In genomic region chr20:63014287-63014686, GRCh38 we compare ENCODE assay signal across 24 cellular contexts. TPM values are rescaled to one million over a fixed set of nuclear protein-coding genes. Genes with fewer than 3 reads are reported as not detected.
"Had no signal": no experiment of that assay in that cellular context is flagged by ENCODE, and none has a peak within 500 bp of the region (broad histone marks: within the 10 kb centered on the region; RNA-seq: fewer than 3 reads in every experiment).

No MANE protein-coding gene starts in this region.

- H3K27ac ChIP-seq: sigmoid colon, thoracic aorta had no signal

- H3K27ac Mint-ChIP-seq: dendritic cell treated with granulocyte-macrophage colony-stimulating factor and Interleukin-4, amounts not matched to agents 40 ng/mL and 50 ng/mL, for 4 days; T-cell had no signal

- H3K4me3 ChIP-seq: lung, sigmoid colon, thoracic aorta had no signal

- H3K4me3 Mint-ChIP-seq: dendritic cell treated with granulocyte-macrophage colony-stimulating factor and Interleukin-4, amounts not matched to agents 40 ng/mL and 50 ng/mL, for 4 days; naive thymus-derived CD4-positive, alpha-beta T cell; T-cell had no signal

- FAIRE-seq: bronchial epithelial cell, islet of Langerhans had no signal

- DNase-seq: activated CD4-positive, alpha-beta T cell treated with anti-CD3 and anti-CD28 coated beads for 1 hour; activated CD4-positive, alpha-beta T cell treated with anti-CD3 and anti-CD28 coated beads, Interleukin-2, amount 50 U/mL, for 4 hours; activated naive CD4-positive, alpha-beta T cell treated with Interleukin-2 at 50 U/mL for 16 hours; activated T-cell treated with anti-CD3 and anti-CD28 coated beads for 4 hours; anterior cingulate cortex; effector memory CD4-positive, alpha-beta T cell; foreskin melanocyte; head of caudate nucleus; left colon; naive thymus-derived CD4-positive, alpha-beta T cell; sigmoid colon; stimulated activated CD4-positive, alpha-beta T cell treated with anti-CD3 and anti-CD28 coated beads, Interleukin-12 subunit alpha, Interleukin-12 subunit beta, amount 100 ng/mL, for 4 hours; stimulated activated CD4-positive, alpha-beta T cell treated with anti-CD3 and anti-CD28 coated beads, Interleukin-2, amount 100 ng/mL, for 24 hours; T-cell; T1000 had no signal

- H3K36me3 ChIP-seq: sigmoid colon, thoracic aorta had no signal

- ATAC-seq: left colon; naive thymus-derived CD4-positive, alpha-beta T cell; T-cell had no signal

RNA-seq across cellular contexts. Expression of gene BHLHE23, which starts 7.5 kb away (rescaled TPM):
- total RNA-seq: bronchial epithelial cell; cerebellum; left colon; lung; naive thymus-derived CD4-positive, alpha-beta T cell; osteoblast; pulmonary artery endothelial cell; sigmoid colon; T-cell; thoracic aorta; ureter had no signal
- polyA plus RNA-seq: lung; naive thymus-derived CD4-positive, alpha-beta T cell; sigmoid colon had no signal
